ENCODE assay signal across 9 cellular contexts in genomic region chr16:89365044-89365467, GRCh38.
A peak's percentile ranks its signal among the peaks of the same experiment; 100 is the strongest.
DNase-seq lines count a peak whose midpoint lies in the region; ATAC-seq and TF ChIP-seq lines count a peak whose summit lies in the region.
"Had no signal": no experiment of that assay in that cellular context is flagged by ENCODE, and none has a peak within 500 bp of the region (broad histone marks: within the 10 kb centered on the region; RNA-seq: fewer than 3 reads in every experiment).

No MANE protein-coding gene starts in this region.

- no peaks in the 10 kb centered on the region for H3K36me3 ChIP-seq in CD4-positive, alpha-beta memory T cell (ENCODE audit: insufficient read depth, low read length)
- peaks cover 0 to 2% of the 10 kb centered on the region in 2 experiments; a peak in 1 of 3 replicates for H3K36me3 ChIP-seq in HEK293 (ENCODE audit: control insufficient read depth in 2 of 2, insufficient read depth in 1 of 2, low read length in 2 of 2)

- H3K4me1 Mint-ChIP-seq in CD4-positive, alpha-beta memory T cell, result peaks cover 64 to 99% (median 81%) of the 10 kb centered on the region in 4 donors
- H3K4me1 Mint-ChIP-seq in natural killer cell treated with Interleukin-12 subunit alpha and Interleukin-12 subunit beta and Interleukin-15 and Interleukin-18, amount 100 ng/mL, for 72 hours (ENCODE audit: low read depth in 2 of 2), result peaks cover 82 to 86% of the 10 kb centered on the region in 2 donors

- CTCF ChIA-PET in CD4-positive, alpha-beta memory T cell (lab: Charles Lee; ENCODE audit: partially characterized antibody), result interaction anchor here (1.2 kb wide), 1 partner anchor 11 kb away, joined by 4 read pairs; no protein-coding TSS in a partner anchor
- CTCF ChIA-PET in HEK293 (lab: Yijun Ruan, JAX), result interaction anchor here (0.7 kb wide), 1 partner anchor 114 kb away, joined by 3 read pairs; no protein-coding TSS in a partner anchor

- peaks cover 85% of the 10 kb centered on the region for H3K4me1 ChIP-seq in CD4-positive, alpha-beta memory T cell (ENCODE audit: insufficient read depth, low read length)
- peaks cover 37% of the 10 kb centered on the region for H3K4me1 ChIP-seq in HEK293 (ENCODE audit: control insufficient read depth, insufficient read depth, low read length)

- no peaks in the 10 kb centered on the region for H3K27me3 ChIP-seq in CD4-positive, alpha-beta memory T cell (ENCODE audit: insufficient read depth, low read length)

- no peak for TF ChIP-seq CTCF in HEK293 (tag by site-specific recombination; IDR thresholded peaks at IDR 0.05)

- peaks cover 4 to 11% of the 10 kb centered on the region in 2 donors for H3K36me3 Mint-ChIP-seq in CD4-positive, alpha-beta memory T cell
- no peaks in the 10 kb centered on the region for H3K36me3 Mint-ChIP-seq in natural killer cell treated with Interleukin-12 subunit alpha and Interleukin-12 subunit beta and Interleukin-15 and Interleukin-18, amount 100 ng/mL, for 72 hours

- no peak overlapping the region for H3K27ac ChIP-seq in CD4-positive, alpha-beta memory T cell (ENCODE audit: low read depth, low read length)
- H3K27ac ChIP-seq in HEK293 (ENCODE audit: extremely low read depth, low read depth, low read length), result no peak overlapping the region

- no peak for DNase-seq in CD4-positive, alpha-beta memory T cell
- peak; percentile 93 for DNase-seq in amniotic epithelial cell (ENCODE audit: low read depth)
- DNase-seq in natural killer cell treated with Interleukin-12 subunit alpha and Interleukin-12 subunit beta and Interleukin-15 and Interleukin-18, amount 100 ng/mL, for 72 hours (ENCODE audit: low spot score), result peak; percentile 69
- DNase-seq in NCI-H2107 (lab: John Stamatoyannopoulos, UW), result no peak
- DNase-seq in NCI-H774 (lab: John Stamatoyannopoulos, UW), result no peak
- no peak for DNase-seq in globus pallidus (ENCODE audit: low spot score)
- DNase-seq: NCI-H526 treated with DMSO at 0.1 percent for 48 hours had no signal

- no peaks in the 10 kb centered on the region for H3K9me3 ChIP-seq in CD4-positive, alpha-beta memory T cell (ENCODE audit: control insufficient read depth in 1 of 2, low read length in 2 of 2)
- H3K9me3 ChIP-seq in HEK293 (ENCODE audit: control insufficient read depth, insufficient read depth, low read depth, low read length), result no peaks in the 10 kb centered on the region

- no peaks in the 10 kb centered on the region for H3K27me3 Mint-ChIP-seq in CD4-positive, alpha-beta memory T cell
- no peaks in the 10 kb centered on the region for H3K27me3 Mint-ChIP-seq in natural killer cell treated with Interleukin-12 subunit alpha and Interleukin-12 subunit beta and Interleukin-15 and Interleukin-18, amount 100 ng/mL, for 72 hours

- peak; percentile 50 to 72 for ATAC-seq in natural killer cell treated with Interleukin-12 subunit alpha and Interleukin-12 subunit beta and Interleukin-15 and Interleukin-18, amount 100 ng/mL, for 72 hours
- ATAC-seq in HG03439 (IDR thresholded peaks at IDR 0.05; ENCODE audit: unreplicated experiment), result no peak

- H3K4me3 ChIP-seq in CD4-positive, alpha-beta memory T cell (ENCODE audit: low read length in 2 of 2), result no peak overlapping the region
- H3K4me3 ChIP-seq in HEK293 (ENCODE audit: low read depth, low read length), result no peak overlapping the region

- intact Hi-C loops in CD4-positive, alpha-beta memory T cell (cut with micrococcal nuclease), result no loop called here

- POLR2A ChIA-PET in CD4-positive, alpha-beta memory T cell (lab: Charles Lee; ENCODE audit: partially characterized antibody), result interaction anchor here (0.7 to 1.5 kb wide), 4 partner anchors 8 to 143 kb away, joined by 3 to 4 read pairs (median 3); partner anchors contain the start of gene SPG7
- POLR2A ChIA-PET in HEK293 (lab: Yijun Ruan, JAX), result no interaction called here

- H3K27ac Mint-ChIP-seq in CD4-positive, alpha-beta memory T cell, result peak overlapping the region; percentile 38 to 92 (median 86)
- H3K27ac Mint-ChIP-seq in natural killer cell treated with Interleukin-12 subunit alpha and Interleukin-12 subunit beta and Interleukin-15 and Interleukin-18, amount 100 ng/mL, for 72 hours, result peak overlapping the region; percentile 69 to 87

- H3K4me3 Mint-ChIP-seq in CD4-positive, alpha-beta memory T cell, result peak overlapping the region in 2 of 8 donors; percentile 53 to 79
- peak overlapping the region; percentile 80 for H3K4me3 Mint-ChIP-seq in natural killer cell treated with Interleukin-12 subunit alpha and Interleukin-12 subunit beta and Interleukin-15 and Interleukin-18, amount 100 ng/mL, for 72 hours

- peaks cover 0 to 2% (median 0%) of the 10 kb centered on the region in 8 donors for H3K9me3 Mint-ChIP-seq in CD4-positive, alpha-beta memory T cell
- no peaks in the 10 kb centered on the region for H3K9me3 Mint-ChIP-seq in natural killer cell treated with Interleukin-12 subunit alpha and Interleukin-12 subunit beta and Interleukin-15 and Interleukin-18, amount 100 ng/mL, for 72 hours

TF ChIP-seq in HEK293, 187 proteins besides CTCF, POLR2A, EP300 and RAD21:
- TF ChIP-seq ZNF302 (tag by site-specific recombination; IDR thresholded peaks at IDR 0.05; ENCODE audit: low read depth) (no peak), ZNF449 (tag by site-specific recombination; IDR thresholded peaks at IDR 0.05) (peak; percentile 82; the same call in 1 of the 2 replicates)

Comparison
In these comparisons a context has a peak if more than half of its experiments do, and no peak if none do; other contexts are left out.
1. DNase-seq: peak in amniotic epithelial cell (single experiment) and natural killer cell treated with Interleukin-12 subunit alpha and Interleukin-12 subunit beta and Interleukin-15 and Interleukin-18, amount 100 ng/mL, for 72 hours (single experiment); none in CD4-positive, alpha-beta memory T cell (0 of 5), NCI-H2107 (single experiment), NCI-H774 (single experiment) and globus pallidus (single experiment).